ENCODE assay signal across 19 cellular contexts in the genomic region with DNA sequence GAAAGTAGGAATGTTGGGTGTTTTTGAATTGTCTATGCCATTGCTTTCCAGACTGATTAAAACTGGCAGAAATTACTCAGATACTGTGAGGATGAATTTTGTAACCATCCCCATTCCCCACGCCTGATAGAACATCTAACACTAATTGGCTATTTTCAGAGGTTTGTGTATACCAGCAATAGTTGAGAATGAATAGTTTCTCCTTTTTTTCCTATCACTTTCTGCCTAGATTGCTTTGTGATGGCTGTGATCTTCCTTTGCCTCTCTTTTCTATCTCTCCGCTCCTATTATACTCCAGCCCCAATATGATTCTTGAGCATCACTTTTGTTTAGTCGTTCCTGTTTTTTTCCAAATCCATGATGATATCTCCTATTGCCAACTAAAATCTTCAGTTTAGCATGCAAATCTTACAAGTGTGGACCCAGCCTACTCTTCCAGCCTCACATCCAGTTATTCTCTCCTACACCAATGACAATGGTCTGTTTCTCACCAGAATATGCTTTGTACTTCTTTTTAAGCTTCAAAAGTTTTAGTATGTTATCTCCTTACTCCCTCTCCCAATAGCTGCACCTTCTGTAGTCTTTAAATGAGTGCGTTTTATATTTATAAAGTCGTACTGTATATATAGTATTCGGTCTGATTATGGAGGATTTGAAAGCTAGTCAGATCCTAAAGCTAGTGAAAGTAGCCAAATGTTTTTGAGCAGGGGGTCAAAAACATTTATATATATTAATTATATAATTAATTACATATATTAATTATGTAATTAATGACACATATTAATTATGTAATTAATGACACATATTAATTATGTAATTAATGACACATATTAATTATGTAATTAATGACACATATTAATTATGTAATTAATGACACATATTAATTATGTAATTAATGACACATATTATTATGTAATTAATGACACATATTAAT. TPM values are rescaled to one million over a fixed set of nuclear protein-coding genes. Genes with fewer than 3 reads are reported as not detected.
DNase-seq lines count a peak whose midpoint lies in the region; ATAC-seq, FAIRE-seq and TF ChIP-seq lines count a peak whose summit lies in the region.
"Had no signal": no experiment of that assay in that cellular context is flagged by ENCODE, and none has a peak within 500 bp of the region (broad histone marks: within the 10 kb centered on the region; RNA-seq: fewer than 3 reads in every experiment).

No MANE protein-coding gene starts in this region.

- no peaks in the 10 kb centered on the region for H3K36me3 ChIP-seq in CD4-positive, alpha-beta memory T cell (ENCODE audit: insufficient read depth, low read length)
- no peaks in the 10 kb centered on the region for H3K36me3 ChIP-seq in tibial artery
- H3K36me3 ChIP-seq: BLaER1 had no signal

- H3K27ac Mint-ChIP-seq in CD4-positive, alpha-beta memory T cell: peak overlapping the region in 4 of 7 donors; percentile 3 to 66 (median 46)
- H3K27ac Mint-ChIP-seq: natural killer cell had no signal

- peaks cover 5 to 18% (median 8%) of the 10 kb centered on the region in 4 donors for H3K4me1 Mint-ChIP-seq in CD4-positive, alpha-beta memory T cell
- H3K4me1 Mint-ChIP-seq: natural killer cell had no signal

- no peak for DNase-seq in CD4-positive, alpha-beta memory T cell
- DNase-seq in H54 (ENCODE audit: insufficient read length, low spot score): no peak
- peak; percentile 34 for DNase-seq in SK-N-DZ (ENCODE audit: low spot score)
- DNase-seq in fibroblast of peridontal ligament (ENCODE audit: extremely low read depth): peak; percentile 32
- DNase-seq in NK-92 treated with Interleukin-12 subunit alpha and Interleukin-12 subunit beta, amount 100 ng/mL, for 24 hours (lab: John Stamatoyannopoulos, UW): no peak
- DNase-seq in tibial artery: no peak
- DNase-seq: activated CD4-positive, alpha-beta T cell treated with anti-CD3 and anti-CD28 coated beads for 48 hours; caudate nucleus; GF-D8; glutamatergic neuron; natural killer cell; NCI-H1105 treated with DMSO at 0.1 percent for 48 hours; right cardiac atrium; SW 1271 had no signal

- CTCF ChIA-PET in CD4-positive, alpha-beta memory T cell (lab: Charles Lee; ENCODE audit: partially characterized antibody): no interaction called here

- H3K27me3 Mint-ChIP-seq in CD4-positive, alpha-beta memory T cell: peaks cover 0 to 1% of the 10 kb centered on the region in 2 donors

- no peaks in the 10 kb centered on the region for H3K4me1 ChIP-seq in CD4-positive, alpha-beta memory T cell (ENCODE audit: insufficient read depth, low read length)
- H3K4me1 ChIP-seq in tibial artery: peaks cover 0 to 7% (median 1%) of the 10 kb centered on the region in 4 donors
- H3K4me1 ChIP-seq: BLaER1 had no signal

- H3K4me3 ChIP-seq in CD4-positive, alpha-beta memory T cell (ENCODE audit: low read length in 2 of 2): no peak overlapping the region
- no peak overlapping the region for H3K4me3 ChIP-seq in tibial artery
- H3K4me3 ChIP-seq: BLaER1 had no signal

- H3K27ac ChIP-seq in CD4-positive, alpha-beta memory T cell (ENCODE audit: low read depth, low read length): no peak overlapping the region
- no peak overlapping the region for H3K27ac ChIP-seq in tibial artery
- H3K27ac ChIP-seq: BLaER1 had no signal

- POLR2A ChIA-PET in CD4-positive, alpha-beta memory T cell (lab: Charles Lee; ENCODE audit: partially characterized antibody): interaction anchor here (0.6 to 2.9 kb wide), 3 partner anchors 15 to 26 kb away, joined by 4 to 9 read pairs (median 4); partner anchors contain the start of gene MAGI3

- no peak for TF ChIP-seq CTCF in tibial artery (IDR thresholded peaks at IDR 0.05)

- H3K36me3 Mint-ChIP-seq in CD4-positive, alpha-beta memory T cell: peaks cover 0 to 4% of the 10 kb centered on the region in 2 donors
- H3K36me3 Mint-ChIP-seq: natural killer cell had no signal

- intact Hi-C loops in CD4-positive, alpha-beta memory T cell (cut with micrococcal nuclease): no loop called here
- intact Hi-C loops in tibial artery (cut with DNase I; ENCODE audit: low total_unique reads): no loop called here

- no peaks in the 10 kb centered on the region for H3K9me3 ChIP-seq in CD4-positive, alpha-beta memory T cell (ENCODE audit: control insufficient read depth in 1 of 2, low read length in 2 of 2)
- H3K9me3 ChIP-seq in tibial artery: no peaks in the 10 kb centered on the region

- TF ChIP-seq POLR2A in H54 (IDR thresholded peaks at IDR 0.05; ENCODE audit: low read depth, low read length): no peak

- ATAC-seq in GM19455 (IDR thresholded peaks at IDR 0.05; ENCODE audit: unreplicated experiment) (no peak), HG02642 (IDR thresholded peaks at IDR 0.05; ENCODE audit: poor library complexity, unreplicated experiment) (no peak)
- ATAC-seq: HCT116, right cardiac atrium had no signal

- FAIRE-seq in H54 (lab: Jason Lieb, UNC): peak; percentile 78
- FAIRE-seq: GM18507 had no signal

- no peaks in the 10 kb centered on the region for H3K27me3 ChIP-seq in CD4-positive, alpha-beta memory T cell (ENCODE audit: insufficient read depth, low read length)
- no peaks in the 10 kb centered on the region for H3K27me3 ChIP-seq in tibial artery
- H3K27me3 ChIP-seq: BLaER1 had no signal

- H3K4me3 Mint-ChIP-seq in CD4-positive, alpha-beta memory T cell: no peak overlapping the region
- H3K4me3 Mint-ChIP-seq: natural killer cell had no signal

- peaks cover 0 to 12% (median 4%) of the 10 kb centered on the region in 8 donors for H3K9me3 Mint-ChIP-seq in CD4-positive, alpha-beta memory T cell
- H3K9me3 Mint-ChIP-seq: natural killer cell had no signal

RNA-seq across cellular contexts. Expression of gene MAGI3, which starts 25.2 kb away (rescaled TPM):
- 1 to 10 TPM; 6.5 to 6.7 TPM for total RNA-seq in CD4-positive, alpha-beta memory T cell
- 1 to 10 TPM; 3.5 to 4.5 TPM for polyA plus RNA-seq in CD4-positive, alpha-beta memory T cell
- polyA plus RNA-seq in SK-N-DZ (2014; cell fraction: cytosol; rRNA removed): 15.6 and 17.0 TPM in 2 replicates
- 19.7 and 26.3 TPM in 2 replicates for polyA plus RNA-seq in SK-N-DZ (2014; cell fraction: nucleus; rRNA removed)

Comparison
In these comparisons a context has a peak if more than half of its experiments do, and no peak if none do; other contexts are left out.
1. DNase-seq: peak in SK-N-DZ (single experiment) and fibroblast of peridontal ligament (single experiment); none in CD4-positive, alpha-beta memory T cell (0 of 5), H54 (single experiment), NK-92 treated with Interleukin-12 subunit alpha and Interleukin-12 subunit beta, amount 100 ng/mL, for 24 hours (single experiment) and tibial artery (0 of 2).